8 cellular contexts compared by ENCODE assay signal in genomic region chr15:43225201-43225949, GRCh38. TPM values are rescaled to one million over a fixed set of nuclear protein-coding genes. Genes with fewer than 3 reads are reported as not detected.
A peak's percentile ranks its signal among the peaks of the same experiment; 100 is the strongest.
DNase-seq lines count a peak whose midpoint lies in the region; ATAC-seq, FAIRE-seq and TF ChIP-seq lines count a peak whose summit lies in the region.

No MANE protein-coding gene starts in this region.

- POLR2A ChIA-PET in activated CD4-positive, alpha-beta T cell treated with anti-CD3 and anti-CD28 coated beads, Interleukin-2, amount 10 ng/mL, durations not matched to agents 7 days and 5 days (lab: Charles Lee), result no interaction called here

- H3K9me3 Mint-ChIP-seq in activated CD4-positive, alpha-beta T cell treated with anti-CD3 and anti-CD28 coated beads, Interleukin-2, amount 10 ng/mL, durations not matched to agents 7 days and 5 days, result no peaks in the 10 kb centered on the region

- no peaks in the 10 kb centered on the region for H3K9me3 ChIP-seq in thoracic aorta

- no peak for ATAC-seq in thoracic aorta (ENCODE audit: insufficient number of reproducible peaks, low FRiP score, low read depth)
- no peak for ATAC-seq in HG02642 (IDR thresholded peaks at IDR 0.05; ENCODE audit: poor library complexity, unreplicated experiment)

- H3K27ac Mint-ChIP-seq in activated CD4-positive, alpha-beta T cell treated with anti-CD3 and anti-CD28 coated beads, Interleukin-2, amount 10 ng/mL, durations not matched to agents 7 days and 5 days, result no peak overlapping the region

- H3K4me3 Mint-ChIP-seq in activated CD4-positive, alpha-beta T cell treated with anti-CD3 and anti-CD28 coated beads, Interleukin-2, amount 10 ng/mL, durations not matched to agents 7 days and 5 days, result no peak overlapping the region

- no peaks in the 10 kb centered on the region for H3K27me3 ChIP-seq in thoracic aorta (replicated peaks; ENCODE audit: insufficient read depth)

- H3K36me3 ChIP-seq in thoracic aorta, result no peaks in the 10 kb centered on the region

- H3K4me1 Mint-ChIP-seq in activated CD4-positive, alpha-beta T cell treated with anti-CD3 and anti-CD28 coated beads, Interleukin-2, amount 10 ng/mL, durations not matched to agents 7 days and 5 days, result peaks cover 4% of the 10 kb centered on the region

- CTCF ChIA-PET in activated CD4-positive, alpha-beta T cell treated with anti-CD3 and anti-CD28 coated beads, Interleukin-2, amount 10 ng/mL, durations not matched to agents 7 days and 5 days (lab: Charles Lee), result interaction anchor here (0.6 to 3.5 kb wide), 25 partner anchors 9 to 104 kb away, joined by 3 to 51 read pairs (median 5); no protein-coding TSS in a partner anchor

- no peaks in the 10 kb centered on the region for H3K4me1 ChIP-seq in thoracic aorta (ENCODE audit: control insufficient read depth in 1 of 2, low read depth in 2 of 2)

- H3K27me3 Mint-ChIP-seq in activated CD4-positive, alpha-beta T cell treated with anti-CD3 and anti-CD28 coated beads, Interleukin-2, amount 10 ng/mL, durations not matched to agents 7 days and 5 days, result peaks cover 15% of the 10 kb centered on the region

- H3K36me3 Mint-ChIP-seq in activated CD4-positive, alpha-beta T cell treated with anti-CD3 and anti-CD28 coated beads, Interleukin-2, amount 10 ng/mL, durations not matched to agents 7 days and 5 days (ENCODE audit: low read depth), result no peaks in the 10 kb centered on the region

- peak; percentile 76 for DNase-seq in Ammon's horn (ENCODE audit: low spot score)
- DNase-seq in GM19239 (ENCODE audit: insufficient read length, low spot score), result peak; percentile 79
- peak; percentile 4 for DNase-seq in NCI-H2227 treated with DMSO at 0.1 percent for 48 hours (lab: John Stamatoyannopoulos, UW)
- peak; percentile 65 for DNase-seq in activated CD4-positive, alpha-beta T cell treated with anti-CD3 and anti-CD28 coated beads, Interleukin-2, amount 10 ng/mL, durations not matched to agents 7 days and 5 days
- DNase-seq in epidermal melanocyte (ENCODE audit: insufficient read length, low spot score), result peak; percentile 68
- DNase-seq in midbrain (lab: John Stamatoyannopoulos, UW), result peak; percentile 67
- DNase-seq in thoracic aorta (ENCODE audit: low spot score), result no peak

- H3K27ac ChIP-seq in thoracic aorta, result no peak overlapping the region

- H3K4me3 ChIP-seq in thoracic aorta, result no peak overlapping the region

- peak; percentile 64 for TF ChIP-seq CTCF in thoracic aorta (IDR thresholded peaks at IDR 0.05)

- peak; percentile 82 for FAIRE-seq in GM19239 (lab: Jason Lieb, UNC)

RNA-seq across cellular contexts. Expression of gene EPB42, which starts 4.6 kb away (rescaled TPM):
- not detected for total RNA-seq in activated CD4-positive, alpha-beta T cell treated with anti-CD3 and anti-CD28 coated beads, Interleukin-2, amount 10 ng/mL, durations not matched to agents 7 days and 5 days
- not detected for total RNA-seq in thoracic aorta

RNA-seq across cellular contexts. Expression of gene CCNDBP1, which starts 40.2 kb away (rescaled TPM):
- total RNA-seq in activated CD4-positive, alpha-beta T cell treated with anti-CD3 and anti-CD28 coated beads, Interleukin-2, amount 10 ng/mL, durations not matched to agents 7 days and 5 days, result 10 to 100 TPM; 65.8 to 72.5 TPM
- total RNA-seq in thoracic aorta, result 100 to 1,000 TPM in 1 of 2 donors, 10 to 100 TPM in 1; 61.5 to 153 TPM

RNA-seq across cellular contexts. Expression of gene TGM5, which starts 41.4 kb away (rescaled TPM):
- not detected for total RNA-seq in activated CD4-positive, alpha-beta T cell treated with anti-CD3 and anti-CD28 coated beads, Interleukin-2, amount 10 ng/mL, durations not matched to agents 7 days and 5 days
- not detected for total RNA-seq in thoracic aorta
